Comparison of ENCODE assay signal across 8 cellular contexts in the genomic region with DNA sequence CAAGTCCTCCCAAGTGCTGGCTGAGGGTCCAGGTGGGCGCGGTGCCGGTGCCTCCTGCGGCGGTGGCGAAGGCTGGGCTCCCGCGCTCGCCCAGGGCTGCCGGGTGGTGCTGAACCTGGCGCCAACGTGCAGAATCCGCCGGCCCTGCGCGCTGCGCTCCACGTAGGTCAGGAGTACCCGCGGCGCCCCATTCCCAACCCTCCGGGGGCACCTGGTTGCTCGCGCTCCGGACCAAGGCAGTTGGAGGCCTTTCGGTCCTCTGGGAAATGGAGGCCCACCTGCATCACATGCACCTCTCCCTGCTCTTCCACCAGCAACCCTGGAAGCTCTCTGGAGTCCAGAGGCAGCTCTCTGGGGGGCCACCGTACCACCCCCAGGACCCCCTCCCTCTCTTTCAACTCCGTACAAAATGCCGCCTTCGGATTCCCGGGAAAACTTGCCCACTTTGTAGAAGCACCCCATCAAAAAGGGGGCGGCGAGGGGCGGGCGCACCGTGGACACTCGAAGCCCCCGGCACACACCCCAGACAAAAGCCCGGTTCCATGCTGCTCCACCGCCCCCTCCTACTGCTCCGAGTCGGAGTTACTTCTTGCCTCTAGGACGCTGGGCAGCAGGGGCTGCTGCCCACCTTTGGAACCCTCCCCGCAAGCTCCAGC. TPM values are rescaled to one million over a fixed set of nuclear protein-coding genes. Genes with fewer than 3 reads are reported as not detected.
DNase-seq lines count a peak whose midpoint lies in the region; ATAC-seq, FAIRE-seq and TF ChIP-seq lines count a peak whose summit lies in the region.

No MANE protein-coding gene starts in this region.

- no peak overlapping the region for H2BK15ac ChIP-seq in H1 (ENCODE audit: low read length)

- peaks cover 29% of the 10 kb centered on the region for H3K27me3 ChIP-seq in H7 (ENCODE audit: control insufficient read depth, insufficient read depth, low read length)
- peaks cover 0 to 15% (median 10%) of the 10 kb centered on the region in 4 experiments; a peak in 5 of 7 replicates for H3K27me3 ChIP-seq in H1 (replicated peaks in 1 of 4; ENCODE audit: control insufficient read depth in 3 of 4, extremely low read depth in 1 of 4, insufficient read depth in 3 of 4, low read length in 3 of 4)
- no peaks in the 10 kb centered on the region for H3K27me3 ChIP-seq in mucosa of rectum (ENCODE audit: control insufficient read depth in 2 of 2, insufficient read depth in 2 of 2, low read length in 2 of 2)

- H3K14ac ChIP-seq in H1 (ENCODE audit: insufficient read length), result no peak overlapping the region

- peak; percentile 41 for DNase-seq in Daoy (ENCODE audit: low read depth)
- DNase-seq in H7, result peak; percentile 83
- DNase-seq in RKO (ENCODE audit: low spot score), result peak; percentile 48
- DNase-seq in H1 (ENCODE audit: low read depth in 1 of 2, low spot score in 2 of 2), result peak in 1 of 2 experiments; percentile 71
- DNase-seq in MV-4-11 (lab: John Stamatoyannopoulos, UW), result no peak
- no peak for DNase-seq in HFFc6

- H3K4me1 ChIP-seq in H1 (replicated peaks in 1 of 4; ENCODE audit: control insufficient read depth in 3 of 4, insufficient read depth in 4 of 4, low read length in 3 of 4), result peaks cover 0 to 9% (median 6%) of the 10 kb centered on the region in 4 experiments; a peak in 4 of 7 replicates
- H3K4me1 ChIP-seq in mucosa of rectum (ENCODE audit: control insufficient read depth in 2 of 2, insufficient read depth in 2 of 2, low read length in 2 of 2), result peaks cover 0 to 15% of the 10 kb centered on the region in 2 donors

- H3K4me2 ChIP-seq in H1 (ENCODE audit: insufficient read depth in 1 of 2, low read depth in 2 of 2, low read length in 2 of 2), result peak overlapping the region; percentile 97 to 99

- no peak for ATAC-seq in HG03025 (IDR thresholded peaks at IDR 0.05; ENCODE audit: low FRiP score, unreplicated experiment)

- H3K4ac ChIP-seq in H1 (replicated peaks; ENCODE audit: insufficient read length, low read depth, low read length), result no peak overlapping the region

- H3K4me1 Mint-ChIP-seq in HFFc6 (ENCODE audit: low read depth), result no peaks in the 10 kb centered on the region

- H2AK5ac ChIP-seq in H1 (ENCODE audit: low read depth, low read length), result no peak overlapping the region

- H4K8ac ChIP-seq in H1 (ENCODE audit: extremely low read depth, insufficient read depth, low read length), result peak overlapping the region; percentile 99

- H4K5ac ChIP-seq in H1 (ENCODE audit: insufficient read length, low read depth, low read length), result peak overlapping the region; percentile 22

- H4K20me1 ChIP-seq in H1 (replicated peaks in 1 of 2; ENCODE audit: control insufficient read depth in 1 of 2, insufficient read depth in 2 of 2, low read length in 2 of 2), result no peaks in the 10 kb centered on the region

- peak in 1 of 2 experiments; percentile 21; a peak in 1 of 3 replicates for TF ChIP-seq POLR2A in H1 (IDR thresholded peaks at IDR 0.05; ENCODE audit: control extremely low read depth in 1 of 2, low read depth in 2 of 2, low read length in 2 of 2)

- peak overlapping the region; percentile 74; the same call in 1 of the 2 replicates for H3K18ac ChIP-seq in H1 (ENCODE audit: extremely low read depth, low read length)

- no peak overlapping the region; the same call in 1 of the 2 replicates for H2AFZ ChIP-seq in H1 (ENCODE audit: low read length)

- peaks cover 15% of the 10 kb centered on the region; the same call in 1 of the 2 replicates for H3K23me2 ChIP-seq in H1 (ENCODE audit: low read depth, low read length)

- H3K9ac ChIP-seq in H1 (replicated peaks in 1 of 4; ENCODE audit: extremely low read depth in 1 of 4, low read depth in 3 of 4, low read length in 3 of 4), result peak overlapping the region; percentile 63 to 89 (median 78)
- H3K9ac ChIP-seq in mucosa of rectum (ENCODE audit: low read depth in 1 of 2, low read length in 2 of 2), result peak overlapping the region; percentile 56 to 85

- TF ChIP-seq EP300 in H1 (IDR thresholded peaks at IDR 0.05; ENCODE audit: borderline replicate concordance in 1 of 2, low read depth in 2 of 2, low read length in 2 of 2), result no peak

- H3K27ac ChIP-seq in H1 (ENCODE audit: low read depth, low read length) (peak overlapping the region; percentile 63), mucosa of rectum (ENCODE audit: low read depth in 2 of 2, low read length in 2 of 2) (peak overlapping the region; percentile 67 to 69)

- peak overlapping the region; percentile 49 for H3K56ac ChIP-seq in H1 (replicated peaks; ENCODE audit: insufficient read length, low read depth, low read length)

- no peaks in the 10 kb centered on the region for H3K36me3 Mint-ChIP-seq in HFFc6 (ENCODE audit: low read depth)

- no peak overlapping the region; the same call in 1 of the 2 replicates for H2BK5ac ChIP-seq in H1 (ENCODE audit: low read depth, low read length)

- H3K9me3 Mint-ChIP-seq in HFFc6, result no peaks in the 10 kb centered on the region

- no peak overlapping the region for H3K27ac Mint-ChIP-seq in HFFc6

- no peak overlapping the region for H2BK120ac ChIP-seq in H1 (replicated peaks; ENCODE audit: low read depth, low read length)

- no peak overlapping the region for H3K23ac ChIP-seq in H1 (ENCODE audit: insufficient read length)

- TF ChIP-seq CTCF in H1 (IDR thresholded peaks at IDR 0.05; ENCODE audit: control extremely low read depth in 1 of 3, insufficient read depth in 1 of 3, low read depth in 1 of 3, low read length in 3 of 3), result no peak
- no peak for TF ChIP-seq CTCF in HFFc6 (IDR thresholded peaks at IDR 0.05)

- peak overlapping the region; percentile 69 for H2BK12ac ChIP-seq in H1 (ENCODE audit: low read depth, low read length)

- H3K27me3 Mint-ChIP-seq in HFFc6 (ENCODE audit: insufficient read depth), result peaks cover 8% of the 10 kb centered on the region

- H3K79me2 ChIP-seq in H1 (ENCODE audit: control insufficient read depth in 1 of 2, insufficient read depth in 2 of 2, low read length in 2 of 2), result peaks cover 0 to 14% of the 10 kb centered on the region in 2 experiments; a peak in 1 of 4 replicates

- FAIRE-seq in H1 (lab: Jason Lieb, UNC), result no peak

- POLR2A ChIA-PET in H1 (lab: Charles Lee; ENCODE audit: partially characterized antibody), result interaction anchor here (0.6 to 5.6 kb wide), 21 partner anchors 8 to 1080 kb away, joined by 3 to 27 read pairs (median 4); no protein-coding TSS in a partner anchor

- WGBS in H1 (ENCODE audit: extremely low coverage in 1 of 2, insufficient coverage in 1 of 2, insufficient read length in 1 of 2, insufficient replicate concordance in 2 of 2, low coverage in 1 of 2, low lambda C conversion rate in 2 of 2, missing lambda C conversion rate in 1 of 2), 2 experiments, result 1% methylated on average over 41 of the region's 44 CpGs; no CpG with 5 or more reads in 1 of the 2 experiments

- no peak overlapping the region for H2BK20ac ChIP-seq in H1 (ENCODE audit: low read length)

- no peak overlapping the region for H3K4me3 Mint-ChIP-seq in HFFc6

- H3K36me3 ChIP-seq in H7 (replicated peaks; ENCODE audit: control insufficient read depth, insufficient read depth, low read length) (no peaks in the 10 kb centered on the region), H1 (ENCODE audit: control insufficient read depth in 2 of 4, insufficient read depth in 4 of 4, low read length in 3 of 4) (no peaks in the 10 kb centered on the region), mucosa of rectum (ENCODE audit: control insufficient read depth in 2 of 2, insufficient read depth in 2 of 2, low read length in 2 of 2) (no peaks in the 10 kb centered on the region)

- no peak for TF ChIP-seq RAD21 in H1 (IDR thresholded peaks at IDR 0.05 in 1 of 2, conservative IDR thresholded peaks at IDR 0.05 in 1 of 2; ENCODE audit: low read depth in 2 of 2, low read length in 2 of 2)

- no peaks in the 10 kb centered on the region for H3K79me1 ChIP-seq in H1 (ENCODE audit: low read depth, low read length)

- H3K4me3 ChIP-seq in H7 (ENCODE audit: insufficient read depth, low read depth, low read length) (peak overlapping the region; percentile 55), H1 (ENCODE audit: extremely low read depth in 1 of 4, insufficient read depth in 2 of 4, low read depth in 3 of 4, low read length in 4 of 4) (peak overlapping the region; percentile 72 to 90 (median 77)), mucosa of rectum (ENCODE audit: low read length in 2 of 2) (peak overlapping the region; percentile 74 to 75)

- CTCF ChIA-PET in H1 (lab: Charles Lee; ENCODE audit: partially characterized antibody), result interaction anchor here (0.8 to 3.2 kb wide), 11 partner anchors 8 to 406 kb away, joined by 3 to 12 read pairs (median 4); no protein-coding TSS in a partner anchor

- H3K9me3 ChIP-seq in H1 (ENCODE audit: insufficient read depth in 2 of 2, low read depth in 1 of 2, low read length in 1 of 2), result no peaks in the 10 kb centered on the region
- H3K9me3 ChIP-seq in mucosa of rectum (ENCODE audit: control insufficient read depth in 2 of 2, low read length in 2 of 2), result no peaks in the 10 kb centered on the region

- peak overlapping the region; percentile 34 for H4K91ac ChIP-seq in H1 (replicated peaks; ENCODE audit: insufficient read length, low read length)

RNA-seq across cellular contexts. Expression of gene SLC16A9, which starts 0.7 kb away (rescaled TPM):
- total RNA-seq in Daoy (2014; rRNA removed; shearing (Covaris generic)), result 11.7 and 13.7 TPM in 2 replicates
- total RNA-seq in H7 (2014; rRNA removed; shearing (Covaris generic)), result 4.1 and 5.7 TPM in 2 replicates
- total RNA-seq in H1 (2021; fragmentation: NEBNext Ultra II Directional; extraction: Animal tissue kit (Norgen Biotek cat#: 25700)), result 11.2 and 11.6 TPM in 2 replicates
- 9.1 and 20.5 TPM in 2 replicates for polyA plus RNA-seq in H1 (2011; rRNA removed)
- polyA plus RNA-seq in H1 (2011; cell fraction: cytosol; rRNA removed), result 12.7 TPM
- 4.3 TPM for polyA plus RNA-seq in H1 (2011; cell fraction: nucleus; rRNA removed)
- polyA plus RNA-seq in H1 (2012, experiment 1 of 2), result 7.9 to 11.6 TPM (median 9.9 TPM) in 4 replicates
- polyA plus RNA-seq in H1 (2012, experiment 2 of 2), result 2.3 TPM
- polyA plus RNA-seq in H1 (2013, experiment 1 of 2), result 6.2 TPM
- 7.2 TPM for polyA plus RNA-seq in H1 (2013, experiment 2 of 2)
- 12.6 and 22.3 TPM in 2 replicates for polyA minus RNA-seq in H1 (2011; rRNA and poly(A)+ RNA removed)
- polyA minus RNA-seq in H1 (2011; cell fraction: cytosol; rRNA and poly(A)+ RNA removed), result 9.0 TPM
- polyA minus RNA-seq in H1 (2011; cell fraction: nucleus; rRNA and poly(A)+ RNA removed), result 8.0 TPM
- total RNA-seq in HFFc6 (2021; fragmentation: NEBNext Ultra II Directional; extraction: Animal tissue kit (Norgen Biotek cat#: 25700)), result not detected

RNA-seq across cellular contexts. Expression of gene MRLN, which starts 44.3 kb away (rescaled TPM):
- 0.46 TPM in 1 of 2 replicates, not detected in the other for total RNA-seq in Daoy (2014; rRNA removed; shearing (Covaris generic))
- total RNA-seq in H7 (2014; rRNA removed; shearing (Covaris generic)), result not detected in 2 replicates
- not detected in 2 replicates for total RNA-seq in H1 (2021; fragmentation: NEBNext Ultra II Directional; extraction: Animal tissue kit (Norgen Biotek cat#: 25700))
- polyA plus RNA-seq in H1 (2011; rRNA removed), result 0.21 TPM in 1 of 2 replicates, not detected in the other
- not detected for polyA plus RNA-seq in H1 (2011; cell fraction: cytosol; rRNA removed)
- 0.21 TPM for polyA plus RNA-seq in H1 (2011; cell fraction: nucleus; rRNA removed)
- polyA plus RNA-seq in H1 (2012, experiment 1 of 2), result 0.29 TPM in 1 of 4 replicates, not detected in the others
- polyA plus RNA-seq in H1 (2012, experiment 2 of 2), result 0.59 TPM
- 0.28 TPM for polyA plus RNA-seq in H1 (2013, experiment 1 of 2)
- not detected for polyA plus RNA-seq in H1 (2013, experiment 2 of 2)
- not detected in 2 replicates for polyA minus RNA-seq in H1 (2011; rRNA and poly(A)+ RNA removed)
- polyA minus RNA-seq in H1 (2011; cell fraction: cytosol; rRNA and poly(A)+ RNA removed), result not detected
- polyA minus RNA-seq in H1 (2011; cell fraction: nucleus; rRNA and poly(A)+ RNA removed), result not detected
- not detected for total RNA-seq in HFFc6 (2021; fragmentation: NEBNext Ultra II Directional; extraction: Animal tissue kit (Norgen Biotek cat#: 25700))

Comparison
In these comparisons a context has a peak if more than half of its experiments do, and no peak if none do; other contexts are left out.
1. DNase-seq: peak in Daoy (single experiment), H7 (single experiment) and RKO (single experiment); none in MV-4-11 (single experiment) and HFFc6 (single experiment).
2. Peak in every context shown above with its lines, with median percentiles within 50 percentile points of each other: H3K4me3 ChIP-seq.